23 cellular contexts compared by ENCODE assay signal in genomic region chr7:95536656-95537311, GRCh38. TPM values are rescaled to one million over a fixed set of nuclear protein-coding genes. Genes with fewer than 3 reads are reported as not detected.
"Had no signal": no experiment of that assay in that cellular context is flagged by ENCODE, and none has a peak within 500 bp of the region (broad histone marks: within the 10 kb centered on the region; RNA-seq: fewer than 3 reads in every experiment).

No MANE protein-coding gene starts in this region.

- H3K4me1 ChIP-seq: esophagus muscularis mucosa, heart right ventricle, suprapubic skin, upper lobe of left lung, uterus had no signal

- DNase-seq: effector memory CD4-positive, alpha-beta T cell; gastrocnemius medialis; heart right ventricle; left ventricle myocardium superior; mammary epithelial cell; nucleus accumbens; ovary; right cardiac atrium; stimulated activated CD4-positive, alpha-beta T cell treated with anti-CD3 and anti-CD28 coated beads, Interleukin-4, amount 100 ng/mL, for 1 hour; stimulated activated CD8-positive, alpha-beta memory T cell treated with anti-CD3 and anti-CD28 coated beads, Interleukin-4, amount 100 ng/mL, for 48 hours; stimulated activated naive CD8-positive, alpha-beta T cell treated with anti-CD3 and anti-CD28 coated beads, Interleukin-15, Interleukin-2, amounts not matched to agents 100 U/mL and 50 U/mL, for 24 hours; thyroid gland; upper lobe of left lung; uterus had no signal

- ATAC-seq: gastrocnemius medialis; heart right ventricle; left ventricle myocardium superior; natural killer cell treated with Interleukin-12 subunit alpha and Interleukin-12 subunit beta and Interleukin-15 and Interleukin-18, amount 100 ng/mL, for 72 hours; right cardiac atrium; stimulated activated effector memory CD8-positive, alpha-beta T cell treated with anti-CD3 and anti-CD28 coated beads, Interleukin-12 subunit alpha, Interleukin-12 subunit beta, amount 100 ng/mL, for 72 hours; stimulated activated naive CD8-positive, alpha-beta T cell treated with anti-CD3 and anti-CD28 coated beads, Interleukin-15, Interleukin-2, amounts not matched to agents 100 U/mL and 50 U/mL, for 24 hours had no signal

- H3K36me3 ChIP-seq: esophagus muscularis mucosa, gastrocnemius medialis, heart right ventricle, neural progenitor cell, ovary, suprapubic skin, thyroid gland, upper lobe of left lung, uterus had no signal

- H2AFZ ChIP-seq: neural progenitor cell had no signal

- H3K4me3 Mint-ChIP-seq: natural killer cell treated with Interleukin-12 subunit alpha and Interleukin-12 subunit beta and Interleukin-15 and Interleukin-18, amount 100 ng/mL, for 72 hours; neural progenitor cell; stimulated activated effector memory CD8-positive, alpha-beta T cell treated with anti-CD3 and anti-CD28 coated beads, Interleukin-12 subunit alpha, Interleukin-12 subunit beta, amount 100 ng/mL, for 72 hours had no signal

- H3K27ac ChIP-seq: epithelial cell of prostate, esophagus muscularis mucosa, gastrocnemius medialis, heart right ventricle, neural progenitor cell, ovary, suprapubic skin, thyroid gland, upper lobe of left lung, uterus had no signal

- H3K4me2 ChIP-seq: neural progenitor cell had no signal

- H3K9me3 Mint-ChIP-seq: natural killer cell treated with Interleukin-12 subunit alpha and Interleukin-12 subunit beta and Interleukin-15 and Interleukin-18, amount 100 ng/mL, for 72 hours; neural progenitor cell; stimulated activated effector memory CD8-positive, alpha-beta T cell treated with anti-CD3 and anti-CD28 coated beads, Interleukin-12 subunit alpha, Interleukin-12 subunit beta, amount 100 ng/mL, for 72 hours had no signal

- H3K36me3 Mint-ChIP-seq: natural killer cell treated with Interleukin-12 subunit alpha and Interleukin-12 subunit beta and Interleukin-15 and Interleukin-18, amount 100 ng/mL, for 72 hours; neural progenitor cell; stimulated activated effector memory CD8-positive, alpha-beta T cell treated with anti-CD3 and anti-CD28 coated beads, Interleukin-12 subunit alpha, Interleukin-12 subunit beta, amount 100 ng/mL, for 72 hours had no signal

- FAIRE-seq: keratinocyte had no signal

- H3K4me1 Mint-ChIP-seq: neural progenitor cell; stimulated activated effector memory CD8-positive, alpha-beta T cell treated with anti-CD3 and anti-CD28 coated beads, Interleukin-12 subunit alpha, Interleukin-12 subunit beta, amount 100 ng/mL, for 72 hours had no signal

- H3K27me3 Mint-ChIP-seq: progenitor cell of endocrine pancreas had no signal

- H3K9me3 ChIP-seq: esophagus muscularis mucosa, gastrocnemius medialis, heart right ventricle, ovary, suprapubic skin, thyroid gland, upper lobe of left lung, uterus had no signal

- H3K27me3 ChIP-seq: esophagus muscularis mucosa, gastrocnemius medialis, heart right ventricle, neural progenitor cell, ovary, suprapubic skin, thyroid gland, upper lobe of left lung, uterus had no signal

- H3K4me3 ChIP-seq: esophagus muscularis mucosa, gastrocnemius medialis, heart right ventricle, neural progenitor cell, ovary, suprapubic skin, thyroid gland, upper lobe of left lung, uterus had no signal

- H3K9ac ChIP-seq: neural progenitor cell had no signal

- H3K27ac Mint-ChIP-seq: natural killer cell treated with Interleukin-12 subunit alpha and Interleukin-12 subunit beta and Interleukin-15 and Interleukin-18, amount 100 ng/mL, for 72 hours; neural progenitor cell; progenitor cell of endocrine pancreas; stimulated activated effector memory CD8-positive, alpha-beta T cell treated with anti-CD3 and anti-CD28 coated beads, Interleukin-12 subunit alpha, Interleukin-12 subunit beta, amount 100 ng/mL, for 72 hours had no signal

RNA-seq across cellular contexts. Expression of gene ASB4, which starts 51.0 kb away (rescaled TPM):
- total RNA-seq: fibroblast of villous mesenchyme; mammary epithelial cell; natural killer cell treated with Interleukin-12 subunit alpha and Interleukin-12 subunit beta and Interleukin-15 and Interleukin-18, amount 100 ng/mL, for 72 hours; progenitor cell of endocrine pancreas had no signal
- polyA plus RNA-seq: keratinocyte, mammary epithelial cell had no signal

RNA-seq across cellular contexts. Expression of gene PDK4, which starts 59.5 kb away (rescaled TPM):
- polyA plus RNA-seq: keratinocyte, mammary epithelial cell had no signal
